Comparison of ENCODE assay signal across 1 cellular context in genomic region chr10:45505336-45505735, GRCh38.
TF ChIP-seq lines count a peak whose summit lies in the region.

No MANE protein-coding gene starts in this region.

TF ChIP-seq in GM23338, 12 proteins besides CTCF, POLR2A, EP300 and RAD21 (continued from another document):
- TF ChIP-seq, protein P1, sequence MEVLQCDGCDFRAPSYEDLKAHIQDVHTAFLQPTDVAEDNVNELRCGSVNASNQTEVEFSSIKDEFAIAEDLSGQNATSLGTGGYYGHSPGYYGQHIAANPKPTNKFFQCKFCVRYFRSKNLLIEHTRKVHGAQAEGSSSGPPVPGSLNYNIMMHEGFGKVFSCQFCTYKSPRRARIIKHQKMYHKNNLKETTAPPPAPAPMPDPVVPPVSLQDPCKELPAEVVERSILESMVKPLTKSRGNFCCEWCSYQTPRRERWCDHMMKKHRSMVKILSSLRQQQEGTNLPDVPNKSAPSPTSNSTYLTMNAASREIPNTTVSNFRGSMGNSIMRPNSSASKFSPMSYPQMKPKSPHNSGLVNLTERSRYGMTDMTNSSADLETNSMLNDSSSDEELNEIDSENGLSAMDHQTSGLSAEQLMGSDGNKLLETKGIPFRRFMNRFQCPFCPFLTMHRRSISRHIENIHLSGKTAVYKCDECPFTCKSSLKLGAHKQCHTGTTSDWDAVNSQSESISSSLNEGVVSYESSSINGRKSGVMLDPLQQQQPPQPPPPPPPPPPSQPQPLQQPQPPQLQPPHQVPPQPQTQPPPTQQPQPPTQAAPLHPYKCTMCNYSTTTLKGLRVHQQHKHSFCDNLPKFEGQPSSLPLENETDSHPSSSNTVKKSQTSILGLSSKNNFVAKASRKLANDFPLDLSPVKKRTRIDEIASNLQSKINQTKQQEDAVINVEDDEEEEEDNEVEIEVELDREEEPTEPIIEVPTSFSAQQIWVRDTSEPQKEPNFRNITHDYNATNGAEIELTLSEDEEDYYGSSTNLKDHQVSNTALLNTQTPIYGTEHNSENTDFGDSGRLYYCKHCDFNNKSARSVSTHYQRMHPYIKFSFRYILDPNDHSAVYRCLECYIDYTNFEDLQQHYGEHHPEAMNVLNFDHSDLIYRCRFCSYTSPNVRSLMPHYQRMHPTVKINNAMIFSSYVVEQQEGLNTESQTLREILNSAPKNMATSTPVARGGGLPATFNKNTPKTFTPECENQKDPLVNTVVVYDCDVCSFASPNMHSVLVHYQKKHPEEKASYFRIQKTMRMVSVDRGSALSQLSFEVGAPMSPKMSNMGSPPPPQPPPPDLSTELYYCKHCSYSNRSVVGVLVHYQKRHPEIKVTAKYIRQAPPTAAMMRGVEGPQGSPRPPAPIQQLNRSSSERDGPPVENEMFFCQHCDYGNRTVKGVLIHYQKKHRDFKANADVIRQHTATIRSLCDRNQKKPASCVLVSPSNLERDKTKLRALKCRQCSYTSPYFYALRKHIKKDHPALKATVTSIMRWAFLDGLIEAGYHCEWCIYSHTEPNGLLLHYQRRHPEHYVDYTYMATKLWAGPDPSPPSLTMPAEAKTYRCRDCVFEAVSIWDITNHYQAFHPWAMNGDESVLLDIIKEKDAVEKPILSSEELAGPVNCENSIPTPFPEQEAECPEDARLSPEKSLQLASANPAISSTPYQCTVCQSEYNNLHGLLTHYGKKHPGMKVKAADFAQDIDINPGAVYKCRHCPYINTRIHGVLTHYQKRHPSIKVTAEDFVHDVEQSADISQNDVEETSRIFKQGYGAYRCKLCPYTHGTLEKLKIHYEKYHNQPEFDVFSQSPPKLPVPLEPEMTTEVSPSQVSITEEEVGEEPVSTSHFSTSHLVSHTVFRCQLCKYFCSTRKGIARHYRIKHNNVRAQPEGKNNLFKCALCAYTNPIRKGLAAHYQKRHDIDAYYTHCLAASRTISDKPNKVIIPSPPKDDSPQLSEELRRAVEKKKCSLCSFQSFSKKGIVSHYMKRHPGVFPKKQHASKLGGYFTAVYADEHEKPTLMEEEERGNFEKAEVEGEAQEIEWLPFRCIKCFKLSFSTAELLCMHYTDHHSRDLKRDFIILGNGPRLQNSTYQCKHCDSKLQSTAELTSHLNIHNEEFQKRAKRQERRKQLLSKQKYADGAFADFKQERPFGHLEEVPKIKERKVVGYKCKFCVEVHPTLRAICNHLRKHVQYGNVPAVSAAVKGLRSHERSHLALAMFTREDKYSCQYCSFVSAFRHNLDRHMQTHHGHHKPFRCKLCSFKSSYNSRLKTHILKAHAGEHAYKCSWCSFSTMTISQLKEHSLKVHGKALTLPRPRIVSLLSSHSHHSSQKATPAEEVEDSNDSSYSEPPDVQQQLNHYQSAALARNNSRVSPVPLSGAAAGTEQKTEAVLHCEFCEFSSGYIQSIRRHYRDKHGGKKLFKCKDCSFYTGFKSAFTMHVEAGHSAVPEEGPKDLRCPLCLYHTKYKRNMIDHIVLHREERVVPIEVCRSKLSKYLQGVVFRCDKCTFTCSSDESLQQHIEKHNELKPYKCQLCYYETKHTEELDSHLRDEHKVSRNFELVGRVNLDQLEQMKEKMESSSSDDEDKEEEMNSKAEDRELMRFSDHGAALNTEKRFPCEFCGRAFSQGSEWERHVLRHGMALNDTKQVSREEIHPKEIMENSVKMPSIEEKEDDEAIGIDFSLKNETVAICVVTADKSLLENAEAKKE (CRISPR knock-in tag; IDR thresholded peaks at IDR 0.05): no peak
- TF ChIP-seq CREB1 (CRISPR knock-in tag; IDR thresholded peaks at IDR 0.05; ENCODE audit: low read depth) (no peak), NANOG (IDR thresholded peaks at IDR 0.05; ENCODE audit: borderline replicate concordance) (no peak), EZH2phosphoT487 (IDR thresholded peaks at IDR 0.05; ENCODE audit: unreplicated experiment) (no peak), ZNF114 (CRISPR knock-in tag; IDR thresholded peaks at IDR 0.05) (no peak), ZNF331 (CRISPR knock-in tag; IDR thresholded peaks at IDR 0.05; ENCODE audit: low read depth) (no peak), STAT1 (IDR thresholded peaks at IDR 0.05; ENCODE audit: unreplicated experiment) (no peak), REST (IDR thresholded peaks at IDR 0.05; ENCODE audit: unreplicated experiment) (no peak)
